Comparison of ENCODE assay signal across 20 cellular contexts in the genomic region with DNA sequence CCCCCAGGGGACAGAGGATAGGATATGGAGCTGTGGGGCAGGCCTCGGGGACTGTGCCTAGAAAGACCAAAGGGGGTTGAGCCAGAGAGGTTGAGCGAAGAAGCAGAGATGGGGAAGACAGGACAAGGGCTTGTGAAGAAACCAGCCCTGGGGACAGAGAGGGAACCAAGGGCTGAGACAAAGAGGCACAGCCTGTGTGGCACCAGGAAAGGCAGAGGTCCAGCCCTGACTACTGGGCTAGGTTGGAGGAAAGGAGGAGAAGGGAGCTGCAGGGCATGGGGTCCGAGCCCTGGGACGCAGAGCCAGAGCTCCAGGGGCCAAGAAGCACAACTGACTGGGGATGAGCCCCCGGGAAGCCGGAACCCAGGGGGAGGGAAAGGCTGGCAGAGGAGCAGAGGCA. TPM values are rescaled to one million over a fixed set of nuclear protein-coding genes. Genes with fewer than 3 reads are reported as not detected.
DNase-seq lines count a peak whose midpoint lies in the region; ATAC-seq, FAIRE-seq and TF ChIP-seq lines count a peak whose summit lies in the region.
"Had no signal": no experiment of that assay in that cellular context is flagged by ENCODE, and none has a peak within 500 bp of the region (broad histone marks: within the 10 kb centered on the region; RNA-seq: fewer than 3 reads in every experiment).

No MANE protein-coding gene starts in this region.

- no peak for TF ChIP-seq CTCF in astrocyte (IDR thresholded peaks at IDR 0.05; ENCODE audit: insufficient read depth, low read depth, low read length)
- no peak for TF ChIP-seq CTCF in osteocyte (IDR thresholded peaks at IDR 0.05)

- no peak for FAIRE-seq in astrocyte (lab: Jason Lieb, UNC)
- FAIRE-seq: G401.6, HepG2, RCC 7860 had no signal

- H3K4me2 ChIP-seq in astrocyte (ENCODE audit: low read length) = no peak overlapping the region

- ATAC-seq in activated naive CD4-positive, alpha-beta T cell treated with anti-CD3 and anti-CD28 coated beads, Interleukin-2, amount 50 U/mL, for 72 hours = no peak
- ATAC-seq in HG02798 (IDR thresholded peaks at IDR 0.05; ENCODE audit: poor library complexity, unreplicated experiment) = no peak
- no peak for ATAC-seq in stimulated activated naive B cell treated with anti-CD40 and anti-IgM and Interleukin-4, amounts not matched to agents 10 μg/mL and 1 μg/mL and 100 μg/mL, for 72 hours (replicated peaks)
- ATAC-seq: HepG2, Right ventricle myocardium inferior had no signal

- no peaks in the 10 kb centered on the region for H3K9me3 ChIP-seq in astrocyte (ENCODE audit: insufficient read depth, low read depth, low read length)

- CTCF ChIA-PET in activated naive CD4-positive, alpha-beta T cell treated with anti-CD3 and anti-CD28 coated beads, Interleukin-2, amount 10 ng/mL, durations not matched to agents 7 days and 5 days (lab: Charles Lee) = interaction anchor here (0.6 to 7.8 kb wide), 9 partner anchors 9 to 103 kb away, joined by 3 to 114 read pairs (median 10); partner anchors contain the start of genes EGR1 and REEP2

- no peak overlapping the region for H3K9ac ChIP-seq in astrocyte (ENCODE audit: low read length)

- peaks cover 5% of the 10 kb centered on the region for H3K4me1 Mint-ChIP-seq in activated naive CD4-positive, alpha-beta T cell treated with anti-CD3 and anti-CD28 coated beads, Interleukin-2, amount 10 ng/mL, durations not matched to agents 7 days and 5 days
- H3K4me1 Mint-ChIP-seq in astrocyte (ENCODE audit: low read depth, unreplicated experiment) = no peaks in the 10 kb centered on the region
- peaks cover 23% of the 10 kb centered on the region for H3K4me1 Mint-ChIP-seq in osteocyte (ENCODE audit: unreplicated experiment)
- peaks cover 7 to 12% of the 10 kb centered on the region in 2 donors for H3K4me1 Mint-ChIP-seq in stimulated activated naive B cell treated with anti-CD40 and anti-IgM and Interleukin-4, amounts not matched to agents 10 μg/mL and 1 μg/mL and 100 μg/mL, for 72 hours

- no peaks in the 10 kb centered on the region for H3K27me3 ChIP-seq in astrocyte (ENCODE audit: insufficient read depth, low read length)

- H2AFZ ChIP-seq in astrocyte (ENCODE audit: low read depth, low read length) = no peak overlapping the region

- peak overlapping the region; percentile 21 for H3K27ac Mint-ChIP-seq in activated naive CD4-positive, alpha-beta T cell treated with anti-CD3 and anti-CD28 coated beads, Interleukin-2, amount 10 ng/mL, durations not matched to agents 7 days and 5 days
- no peak overlapping the region for H3K27ac Mint-ChIP-seq in activated naive CD4-positive, alpha-beta T cell treated with anti-CD3 and anti-CD28 coated beads, Interleukin-2, amount 50 U/mL, for 72 hours
- H3K27ac Mint-ChIP-seq in astrocyte (ENCODE audit: unreplicated experiment) (peak overlapping the region; percentile 34), osteocyte (ENCODE audit: unreplicated experiment) (peak overlapping the region; percentile 72)
- H3K27ac Mint-ChIP-seq in stimulated activated naive B cell treated with anti-CD40 and anti-IgM and Interleukin-4, amounts not matched to agents 10 μg/mL and 1 μg/mL and 100 μg/mL, for 72 hours = no peak overlapping the region
- H3K27ac Mint-ChIP-seq: CD14-positive monocyte had no signal

- no peaks in the 10 kb centered on the region for H3K36me3 ChIP-seq in astrocyte (ENCODE audit: insufficient read depth, low read length)

- H3K4me3 ChIP-seq in astrocyte (ENCODE audit: insufficient read depth, low read depth, low read length) = no peak overlapping the region
- H3K4me3 ChIP-seq: SK-N-MC had no signal

- H3K27ac ChIP-seq in astrocyte (ENCODE audit: low read depth, low read length) = no peak overlapping the region
- H3K27ac ChIP-seq: 22Rv1, SK-N-MC had no signal

- H3K4me3 Mint-ChIP-seq in activated naive CD4-positive, alpha-beta T cell treated with anti-CD3 and anti-CD28 coated beads, Interleukin-2, amount 10 ng/mL, durations not matched to agents 7 days and 5 days = no peak overlapping the region
- H3K4me3 Mint-ChIP-seq in astrocyte (ENCODE audit: unreplicated experiment) (no peak overlapping the region), osteocyte (ENCODE audit: unreplicated experiment) (no peak overlapping the region)
- no peak overlapping the region for H3K4me3 Mint-ChIP-seq in stimulated activated naive B cell treated with anti-CD40 and anti-IgM and Interleukin-4, amounts not matched to agents 10 μg/mL and 1 μg/mL and 100 μg/mL, for 72 hours
- H3K4me3 Mint-ChIP-seq: CD14-positive monocyte had no signal

- no peaks in the 10 kb centered on the region for H3K36me3 Mint-ChIP-seq in activated naive CD4-positive, alpha-beta T cell treated with anti-CD3 and anti-CD28 coated beads, Interleukin-2, amount 10 ng/mL, durations not matched to agents 7 days and 5 days
- no peaks in the 10 kb centered on the region for H3K36me3 Mint-ChIP-seq in activated naive CD4-positive, alpha-beta T cell treated with anti-CD3 and anti-CD28 coated beads, Interleukin-2, amount 50 U/mL, for 72 hours
- peaks cover 5% of the 10 kb centered on the region for H3K36me3 Mint-ChIP-seq in astrocyte (ENCODE audit: low read depth, unreplicated experiment)
- no peaks in the 10 kb centered on the region for H3K36me3 Mint-ChIP-seq in osteocyte (ENCODE audit: unreplicated experiment)
- no peaks in the 10 kb centered on the region for H3K36me3 Mint-ChIP-seq in stimulated activated naive B cell treated with anti-CD40 and anti-IgM and Interleukin-4, amounts not matched to agents 10 μg/mL and 1 μg/mL and 100 μg/mL, for 72 hours
- H3K36me3 Mint-ChIP-seq: CD14-positive monocyte had no signal

- DNase-seq in activated naive CD4-positive, alpha-beta T cell treated with anti-CD3 and anti-CD28 coated beads, Interleukin-2, amount 10 ng/mL, durations not matched to agents 7 days and 5 days = no peak
- DNase-seq in activated naive CD4-positive, alpha-beta T cell treated with anti-CD3 and anti-CD28 coated beads, Interleukin-2, amount 50 U/mL, for 72 hours (ENCODE audit: low spot score in 2 of 2) = no peak
- DNase-seq in astrocyte (ENCODE audit: low read depth) (no peak), islet precursor cell (peak; percentile 51), osteocyte (ENCODE audit: extremely low spot score, unreplicated experiment) (no peak)
- DNase-seq in stimulated activated CD4-positive, alpha-beta T cell treated with anti-CD3 and anti-CD28 coated beads, Interleukin-1b, Interleukin-23, amount 100 ng/mL, for 48 hours = no peak
- no peak for DNase-seq in stimulated activated naive B cell treated with anti-CD40 and anti-IgM and Interleukin-4, amounts not matched to agents 10 μg/mL and 1 μg/mL and 100 μg/mL, for 72 hours
- DNase-seq: DND-41; KBM-7; NCI-H1105 treated with DMSO at 0.1 percent for 48 hours; NCI-H2081 treated with DMSO at 0.1 percent for 48 hours; NK-92 treated with Interleukin-12 subunit alpha and Interleukin-12 subunit beta, amount 100 ng/mL, for 24 hours had no signal

- peaks cover 4% of the 10 kb centered on the region for H3K4me1 ChIP-seq in astrocyte (ENCODE audit: insufficient read depth, low read length)

- H3K9me3 Mint-ChIP-seq in activated naive CD4-positive, alpha-beta T cell treated with anti-CD3 and anti-CD28 coated beads, Interleukin-2, amount 10 ng/mL, durations not matched to agents 7 days and 5 days = no peaks in the 10 kb centered on the region
- no peaks in the 10 kb centered on the region for H3K9me3 Mint-ChIP-seq in activated naive CD4-positive, alpha-beta T cell treated with anti-CD3 and anti-CD28 coated beads, Interleukin-2, amount 50 U/mL, for 72 hours
- H3K9me3 Mint-ChIP-seq in astrocyte (ENCODE audit: unreplicated experiment) = no peaks in the 10 kb centered on the region
- no peaks in the 10 kb centered on the region for H3K9me3 Mint-ChIP-seq in osteocyte (ENCODE audit: unreplicated experiment)
- no peaks in the 10 kb centered on the region for H3K9me3 Mint-ChIP-seq in stimulated activated naive B cell treated with anti-CD40 and anti-IgM and Interleukin-4, amounts not matched to agents 10 μg/mL and 1 μg/mL and 100 μg/mL, for 72 hours
- H3K9me3 Mint-ChIP-seq: CD14-positive monocyte had no signal

- peaks cover 28% of the 10 kb centered on the region for H3K27me3 Mint-ChIP-seq in activated naive CD4-positive, alpha-beta T cell treated with anti-CD3 and anti-CD28 coated beads, Interleukin-2, amount 10 ng/mL, durations not matched to agents 7 days and 5 days
- H3K27me3 Mint-ChIP-seq in astrocyte (ENCODE audit: low read depth, unreplicated experiment) (peaks cover 28% of the 10 kb centered on the region), osteocyte (ENCODE audit: unreplicated experiment) (peaks cover 3% of the 10 kb centered on the region)
- H3K27me3 Mint-ChIP-seq in stimulated activated naive B cell treated with anti-CD40 and anti-IgM and Interleukin-4, amounts not matched to agents 10 μg/mL and 1 μg/mL and 100 μg/mL, for 72 hours = peaks cover 0 to 12% of the 10 kb centered on the region in 2 donors

- no peaks in the 10 kb centered on the region for H3K79me2 ChIP-seq in astrocyte (ENCODE audit: insufficient read depth, low read length)

- no peaks in the 10 kb centered on the region for H4K20me1 ChIP-seq in astrocyte (ENCODE audit: insufficient read depth, low read length)

RNA-seq across cellular contexts. Expression of gene REEP2, which starts 9.2 kb away (rescaled TPM):
- total RNA-seq in activated naive CD4-positive, alpha-beta T cell treated with anti-CD3 and anti-CD28 coated beads, Interleukin-2, amount 50 U/mL, for 72 hours = 1 to 10 TPM; 1.3 to 5.9 TPM
- total RNA-seq in astrocyte = 16.0 and 17.2 TPM in 2 replicates
- total RNA-seq in osteocyte = 15.4 and 18.3 TPM in 2 replicates

RNA-seq across cellular contexts. Expression of gene EGR1, which starts 17.2 kb away (rescaled TPM):
- total RNA-seq in activated naive CD4-positive, alpha-beta T cell treated with anti-CD3 and anti-CD28 coated beads, Interleukin-2, amount 50 U/mL, for 72 hours = 10 to 100 TPM; 39.4 to 60.1 TPM
- total RNA-seq in astrocyte (24.4 and 31.5 TPM in 2 replicates), osteocyte (219 and 415 TPM in 2 replicates)

Comparison
In these comparisons a context has a peak if more than half of its experiments do, and no peak if none do; other contexts are left out.
1. H3K27ac Mint-ChIP-seq: peak in activated naive CD4-positive, alpha-beta T cell treated with anti-CD3 and anti-CD28 coated beads, Interleukin-2, amount 10 ng/mL, durations not matched to agents 7 days and 5 days (single experiment), astrocyte (single experiment) and osteocyte (single experiment); none in activated naive CD4-positive, alpha-beta T cell treated with anti-CD3 and anti-CD28 coated beads, Interleukin-2, amount 50 U/mL, for 72 hours (0 of 2) and stimulated activated naive B cell treated with anti-CD40 and anti-IgM and Interleukin-4, amounts not matched to agents 10 μg/mL and 1 μg/mL and 100 μg/mL, for 72 hours (single experiment).